Comparison of ENCODE assay signal across 9 cellular contexts in genomic region chr1:181607524-181607923, GRCh38.
"Had no signal": no experiment of that assay in that cellular context is flagged by ENCODE, and none has a peak within 500 bp of the region (broad histone marks: within the 10 kb centered on the region; RNA-seq: fewer than 3 reads in every experiment).

No MANE protein-coding gene starts in this region.

- H3K9ac ChIP-seq: GM23248 had no signal

- H2AFZ ChIP-seq: GM23248, GM23338 had no signal

- H3K36me3 ChIP-seq: HAP-1 had no signal

- H3K27ac ChIP-seq: GM23248 had no signal

- H3K27ac Mint-ChIP-seq: GM23338, HFFc6 had no signal

- H3K4me2 ChIP-seq: GM23338 had no signal

- DNase-seq: GM23248, GOT3, H7, HCEC 1CT, HFFc6 had no signal

- H3K4me1 ChIP-seq: HAP-1 had no signal

- ATAC-seq: GM23338, HCT116 had no signal

- H3K4me3 Mint-ChIP-seq: GM23338, HFFc6 had no signal

- H3K4me3 ChIP-seq: GM23248, GM23338, HAP-1 had no signal

- FAIRE-seq: H54 had no signal

- H3K9me3 ChIP-seq: HAP-1 had no signal
